Comparison of ENCODE assay signal across 20 cellular contexts in genomic region chr1:178961868-178962267, GRCh38.
DNase-seq lines count a peak whose midpoint lies in the region; ATAC-seq, FAIRE-seq and TF ChIP-seq lines count a peak whose summit lies in the region.
"Had no signal": no experiment of that assay in that cellular context is flagged by ENCODE, and none has a peak within 500 bp of the region (broad histone marks: within the 10 kb centered on the region; RNA-seq: fewer than 3 reads in every experiment).

No MANE protein-coding gene starts in this region.

- DNase-seq in cardiac septum (ENCODE audit: low spot score) (peak; percentile 46), heart left ventricle (no peak), HepG2 (ENCODE audit: low spot score) (no peak), right lobe of liver (no peak), cerebellar cortex (ENCODE audit: low spot score) (no peak)
- DNase-seq: AML-193; Caco-2; Calu3; CD4-positive, alpha-beta T cell; CD8-positive, alpha-beta T cell; DMS79 treated with DMSO at 0.1 percent for 48 hours; GF-D8 had no signal

- CTCF ChIA-PET in HepG2 (lab: Yijun Ruan, JAX; ENCODE audit: low intra/inter-chr PET ratio, low total read pairs): no interaction called here

- no peak for TF ChIP-seq RAD21 in HepG2 (CRISPR knock-in tag; IDR thresholded peaks at IDR 0.05)

- H3K27me3 ChIP-seq in heart left ventricle (no peaks in the 10 kb centered on the region), HepG2 (ENCODE audit: control insufficient read depth in 1 of 2, insufficient read depth in 2 of 2, low read length in 2 of 2) (no peaks in the 10 kb centered on the region; a peak in 1 of 5 replicates), right lobe of liver (no peaks in the 10 kb centered on the region)
- H3K27me3 ChIP-seq: BLaER1 treated with 17β-estradiol and CSF1 and Interleukin-3, amounts not matched to agents 10 nM and 100 nM had no signal

- in situ Hi-C loops in HepG2 (cut with HindIII; ENCODE audit: extremely low pct_ligation_motif_present, low pct_unique_long_range_greater_than_20kb): no loop called here

- BruUV-seq in HepG2 (replicated peaks; lab: Mats Ljungman, UMichigan): no TSS peak

- no peak overlapping the region for H3K4me2 ChIP-seq in HepG2 (ENCODE audit: low read depth, low read length)
- H3K4me2 ChIP-seq: A549; BLaER1 treated with 17β-estradiol and CSF1 and Interleukin-3, amounts not matched to agents 10 nM and 100 nM had no signal

- TF ChIP-seq EP300 in HepG2 (IDR thresholded peaks at IDR 0.05; ENCODE audit: low read depth in 2 of 2, low read length in 2 of 2): no peak
- TF ChIP-seq EP300 in HepG2 (CRISPR knock-in tag; IDR thresholded peaks at IDR 0.05; ENCODE audit: borderline replicate concordance): no peak

- POLR2A ChIA-PET in HepG2 (lab: Yijun Ruan, JAX): no interaction called here

- no peaks in the 10 kb centered on the region for H3K36me3 ChIP-seq in heart left ventricle
- H3K36me3 ChIP-seq in HepG2 (replicated peaks in 1 of 2; ENCODE audit: control insufficient read depth in 1 of 2, insufficient read depth in 2 of 2, low read length in 2 of 2): no peaks in the 10 kb centered on the region
- no peaks in the 10 kb centered on the region for H3K36me3 ChIP-seq in right lobe of liver
- H3K36me3 ChIP-seq: BLaER1 treated with 17β-estradiol and CSF1 and Interleukin-3, amounts not matched to agents 10 nM and 100 nM had no signal

- H3K27ac ChIP-seq in heart left ventricle (no peak overlapping the region), HepG2 (ENCODE audit: extremely low read length, insufficient read depth, low read length) (no peak overlapping the region), right lobe of liver (no peak overlapping the region)
- H3K27ac ChIP-seq: 22Rv1; A549; BLaER1 treated with 17β-estradiol and CSF1 and Interleukin-3, amounts not matched to agents 10 nM and 100 nM; C4-2B had no signal

- H3K9ac ChIP-seq in HepG2 (ENCODE audit: insufficient read depth, low read depth, low read length): no peak overlapping the region
- H3K9ac ChIP-seq: BLaER1 treated with 17β-estradiol and CSF1 and Interleukin-3, amounts not matched to agents 10 nM and 100 nM had no signal

- intact Hi-C loops in cardiac septum (cut with DNase I) (no loop called here), heart left ventricle (cut with DNase I) (no loop called here), HepG2 (cut with micrococcal nuclease; ENCODE audit: unreplicated experiment) (no loop called here), right lobe of liver (cut with DNase I) (no loop called here)

- no peak overlapping the region for H2AFZ ChIP-seq in HepG2 (ENCODE audit: low read length)

- no peaks in the 10 kb centered on the region for H4K20me1 ChIP-seq in HepG2 (ENCODE audit: insufficient read depth, low read length)
- H4K20me1 ChIP-seq: BLaER1 treated with 17β-estradiol and CSF1 and Interleukin-3, amounts not matched to agents 10 nM and 100 nM had no signal

- H3K4me3 ChIP-seq in heart left ventricle: no peak overlapping the region
- no peak overlapping the region for H3K4me3 ChIP-seq in HepG2 (replicated peaks in 1 of 3; ENCODE audit: insufficient read depth in 1 of 3, low read depth in 2 of 3, low read length in 3 of 3)
- H3K4me3 ChIP-seq in right lobe of liver: no peak overlapping the region
- H3K4me3 ChIP-seq: A549; BLaER1 treated with 17β-estradiol and CSF1 and Interleukin-3, amounts not matched to agents 10 nM and 100 nM had no signal

- TF ChIP-seq CTCF in heart left ventricle (IDR thresholded peaks at IDR 0.05) (no peak), HepG2 (CRISPR knock-in tag; IDR thresholded peaks at IDR 0.05) (no peak), right lobe of liver (IDR thresholded peaks at IDR 0.05) (no peak)

- TF ChIP-seq POLR2A in heart left ventricle (IDR thresholded peaks at IDR 0.05) (no peak), HepG2 (IDR thresholded peaks at IDR 0.05; ENCODE audit: insufficient read depth in 1 of 2, low read depth in 2 of 2, low read length in 2 of 2) (no peak), right lobe of liver (IDR thresholded peaks at IDR 0.05) (no peak)

- H3K9me3 ChIP-seq in heart left ventricle (peaks cover 0 to 15% (median 2%) of the 10 kb centered on the region in 12 donors), HepG2 (ENCODE audit: low read length) (peaks cover 10% of the 10 kb centered on the region; the same call in 1 of the 2 replicates), right lobe of liver (no peaks in the 10 kb centered on the region)

- H3K79me2 ChIP-seq in HepG2 (ENCODE audit: insufficient read depth, low read length): no peaks in the 10 kb centered on the region

- WGBS in heart left ventricle, 4 donors: 95 to 98% (median 98%) methylated on average over 3 of the region's 3 CpGs
- 64% methylated on average over 3 of the region's 3 CpGs for WGBS in HepG2 (ENCODE audit: low lambda C conversion rate)
- 93% methylated on average over 3 of the region's 3 CpGs for WGBS in right lobe of liver (ENCODE audit: insufficient coverage, low coverage, low lambda C conversion rate, missing lambda C conversion rate)

- H3K4me1 ChIP-seq in heart left ventricle: peaks cover 0 to 2% (median 0%) of the 10 kb centered on the region in 12 donors
- peaks cover 9% of the 10 kb centered on the region for H3K4me1 ChIP-seq in HepG2 (ENCODE audit: insufficient read depth, low read length)
- no peaks in the 10 kb centered on the region for H3K4me1 ChIP-seq in right lobe of liver
- H3K4me1 ChIP-seq: A549, Caco-2 had no signal

- no peak for ATAC-seq in heart left ventricle
- no peak for ATAC-seq in HepG2
- no peak for ATAC-seq in right lobe of liver
- ATAC-seq: A549; CD8-positive, alpha-beta T cell had no signal

- no peak for FAIRE-seq in HepG2 (lab: Jason Lieb, UNC)
- FAIRE-seq: A549, D721Med, G401.6, GM12891, GM18507 had no signal

TF ChIP-seq in HepG2, 621 proteins besides CTCF, POLR2A, EP300 and RAD21:
- TF ChIP-seq KLF9 (CRISPR knock-in tag; IDR thresholded peaks at IDR 0.05; ENCODE audit: low read depth) (no peak), IRX3 (CRISPR knock-in tag; IDR thresholded peaks at IDR 0.05; ENCODE audit: borderline replicate concordance, low read depth) (no peak), ZNF569 (CRISPR knock-in tag; IDR thresholded peaks at IDR 0.05; ENCODE audit: borderline replicate concordance) (no peak), ZNF879 (CRISPR knock-in tag; IDR thresholded peaks at IDR 0.05) (no peak), ZNF12 (CRISPR knock-in tag; IDR thresholded peaks at IDR 0.05) (peak; percentile 89), NR2C2 (CRISPR knock-in tag; IDR thresholded peaks at IDR 0.05; ENCODE audit: borderline replicate concordance) (no peak), TRIM24 (CRISPR knock-in tag; IDR thresholded peaks at IDR 0.05) (no peak), FUBP1 (CRISPR knock-in tag; IDR thresholded peaks at IDR 0.05; ENCODE audit: borderline replicate concordance) (no peak)
